ENCODE assay signal across 9 cellular contexts in the genomic region with DNA sequence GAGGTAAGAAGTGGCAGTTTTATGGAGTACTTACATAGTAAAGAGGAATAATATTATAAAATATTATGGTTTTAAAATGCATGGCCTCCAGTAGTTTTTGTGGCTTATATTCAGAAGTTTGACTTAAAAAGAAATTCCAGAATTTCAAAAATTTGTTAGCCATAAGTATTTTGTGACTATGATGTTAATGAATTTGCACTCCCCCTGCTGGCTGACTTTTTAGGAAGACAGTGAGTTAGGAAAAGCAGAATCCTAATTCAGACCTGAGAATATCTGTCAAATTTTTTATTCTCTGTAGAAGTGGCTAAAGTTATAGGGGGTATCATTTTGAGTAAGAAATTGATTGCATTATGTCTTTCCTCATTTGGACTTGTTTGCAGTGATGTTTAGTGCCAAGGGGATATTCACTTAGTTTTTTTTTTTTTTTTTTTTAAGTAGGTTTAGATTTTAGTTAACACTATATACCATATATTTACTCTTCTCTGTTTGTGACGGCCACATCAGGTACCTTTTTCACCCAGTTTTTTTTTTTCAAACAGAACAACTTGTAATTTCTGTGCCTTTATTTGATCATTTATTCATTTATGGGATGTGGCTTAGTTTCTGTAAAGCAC. TPM values are rescaled to one million over a fixed set of nuclear protein-coding genes. Genes with fewer than 3 reads are reported as not detected.
DNase-seq lines count a peak whose midpoint lies in the region; ATAC-seq and TF ChIP-seq lines count a peak whose summit lies in the region.
"Had no signal": no experiment of that assay in that cellular context is flagged by ENCODE, and none has a peak within 500 bp of the region (broad histone marks: within the 10 kb centered on the region; RNA-seq: fewer than 3 reads in every experiment).

No MANE protein-coding gene starts in this region.

- H3K4me3 ChIP-seq in AG09309 (ENCODE audit: control insufficient read depth, low read depth, low read length) = no peak overlapping the region
- no peak overlapping the region for H3K4me3 ChIP-seq in PC-9
- no peak overlapping the region for H3K4me3 ChIP-seq in epithelial cell of proximal tubule (ENCODE audit: low read depth, low read length)
- H3K4me3 ChIP-seq in prostate gland = no peak overlapping the region
- no peak overlapping the region for H3K4me3 ChIP-seq in aorta (ENCODE audit: low read length in 2 of 2)

- no peak overlapping the region for H2AFZ ChIP-seq in PC-9

- peaks cover 75% of the 10 kb centered on the region for H4K20me1 ChIP-seq in PC-9 (ENCODE audit: insufficient read depth)

- H3K27ac Mint-ChIP-seq in activated CD4-positive, alpha-beta memory T cell treated with anti-CD3 and anti-CD28 coated beads, Interleukin-2, amount 10 ng/mL, durations not matched to agents 7 days and 5 days = no peak overlapping the region
- H3K27ac Mint-ChIP-seq: IgD-negative memory B cell had no signal

- H3K36me3 ChIP-seq in PC-9 (ENCODE audit: low read depth) = no peaks in the 10 kb centered on the region
- H3K36me3 ChIP-seq in prostate gland = no peaks in the 10 kb centered on the region
- H3K36me3 ChIP-seq in aorta (ENCODE audit: control insufficient read depth in 1 of 2, insufficient read depth in 2 of 2, low read length in 1 of 2) = no peaks in the 10 kb centered on the region

- ATAC-seq in aorta (ENCODE audit: low FRiP score) = no peak
- no peak for ATAC-seq in HG03457 (IDR thresholded peaks at IDR 0.05; ENCODE audit: unreplicated experiment)

- no peak overlapping the region for H3K4me3 Mint-ChIP-seq in activated CD4-positive, alpha-beta memory T cell treated with anti-CD3 and anti-CD28 coated beads, Interleukin-2, amount 10 ng/mL, durations not matched to agents 7 days and 5 days
- H3K4me3 Mint-ChIP-seq: IgD-negative memory B cell had no signal

- intact Hi-C loops in PC-9 (cut with micrococcal nuclease; ENCODE audit: unreplicated experiment) (no loop called here), prostate gland (cut with DNase I) (no loop called here), aorta (cut with DNase I) (no loop called here)

- H3K4me2 ChIP-seq in PC-9 = no peak overlapping the region

- no TSS peak for BruUV-seq in PC-9 (replicated peaks; lab: Mats Ljungman, UMichigan)

- CTCF ChIA-PET in PC-9 (lab: Charles Lee) = interaction anchor here (0.6 kb wide), 1 partner anchor 32 kb away, joined by 3 read pairs; no protein-coding TSS in a partner anchor
- CTCF ChIA-PET in activated CD4-positive, alpha-beta memory T cell treated with anti-CD3 and anti-CD28 coated beads, Interleukin-2, amount 10 ng/mL, durations not matched to agents 7 days and 5 days (lab: Charles Lee) = interaction anchor here (0.7 kb wide), 1 partner anchor 760 kb away, joined by 4 read pairs; no protein-coding TSS in a partner anchor

- H3K27ac ChIP-seq in PC-9 = no peak overlapping the region
- no peak overlapping the region for H3K27ac ChIP-seq in prostate gland
- no peak overlapping the region for H3K27ac ChIP-seq in aorta (ENCODE audit: low read depth in 1 of 2, low read length in 2 of 2)

- no peaks in the 10 kb centered on the region for H3K9me3 ChIP-seq in PC-9 (ENCODE audit: insufficient read depth, low read depth)
- no peaks in the 10 kb centered on the region for H3K9me3 ChIP-seq in prostate gland
- no peaks in the 10 kb centered on the region for H3K9me3 ChIP-seq in aorta (ENCODE audit: control insufficient read depth, low read length)

- POLR2A ChIA-PET in PC-9 (lab: Charles Lee; ENCODE audit: unreplicated experiment) = no interaction called here
- POLR2A ChIA-PET in activated CD4-positive, alpha-beta memory T cell treated with anti-CD3 and anti-CD28 coated beads, Interleukin-2, amount 10 ng/mL, durations not matched to agents 7 days and 5 days (lab: Charles Lee) = no interaction called here

- no peaks in the 10 kb centered on the region for H3K27me3 ChIP-seq in PC-9 (ENCODE audit: insufficient read depth, low read depth)
- no peaks in the 10 kb centered on the region for H3K27me3 ChIP-seq in prostate gland (replicated peaks; ENCODE audit: insufficient read depth)
- H3K27me3 ChIP-seq in aorta (ENCODE audit: control insufficient read depth in 1 of 2, insufficient read depth in 2 of 2, low read length in 1 of 2) = no peaks in the 10 kb centered on the region

- peak; percentile 53 for TF ChIP-seq CTCF in AG09309 (IDR thresholded peaks at IDR 0.05; ENCODE audit: control insufficient read depth, insufficient read depth, low read depth, low read length, missing control alignments)
- TF ChIP-seq CTCF in PC-9 (conservative IDR thresholded peaks at IDR 0.05) = peak; percentile 69
- TF ChIP-seq CTCF in epithelial cell of proximal tubule (conservative IDR thresholded peaks at IDR 0.05; ENCODE audit: low read depth, low read length) = peak; percentile 74
- peak in 3 of 4 experiments; percentile 50 to 53 (median 53) for TF ChIP-seq CTCF in prostate gland (IDR thresholded peaks at IDR 0.05)

- H3K36me3 Mint-ChIP-seq in activated CD4-positive, alpha-beta memory T cell treated with anti-CD3 and anti-CD28 coated beads, Interleukin-2, amount 10 ng/mL, durations not matched to agents 7 days and 5 days (ENCODE audit: low read depth) = peaks cover 10% of the 10 kb centered on the region
- H3K36me3 Mint-ChIP-seq: IgD-negative memory B cell had no signal

- H3K4me1 ChIP-seq in PC-9 (replicated peaks; ENCODE audit: insufficient read depth) (peaks cover 17% of the 10 kb centered on the region), prostate gland (replicated peaks) (no peaks in the 10 kb centered on the region), aorta (ENCODE audit: control insufficient read depth in 1 of 2, insufficient read depth in 2 of 2, low read length in 2 of 2) (peaks cover 0 to 5% of the 10 kb centered on the region in 2 donors)

- no peaks in the 10 kb centered on the region for H3K9me3 Mint-ChIP-seq in activated CD4-positive, alpha-beta memory T cell treated with anti-CD3 and anti-CD28 coated beads, Interleukin-2, amount 10 ng/mL, durations not matched to agents 7 days and 5 days
- H3K9me3 Mint-ChIP-seq: IgD-negative memory B cell had no signal

- no peaks in the 10 kb centered on the region for H3K9me2 ChIP-seq in PC-9 (ENCODE audit: insufficient read depth)

- no peaks in the 10 kb centered on the region for H3K27me3 Mint-ChIP-seq in activated CD4-positive, alpha-beta memory T cell treated with anti-CD3 and anti-CD28 coated beads, Interleukin-2, amount 10 ng/mL, durations not matched to agents 7 days and 5 days
- H3K27me3 Mint-ChIP-seq: IgD-negative memory B cell had no signal

- H3K4me1 Mint-ChIP-seq in activated CD4-positive, alpha-beta memory T cell treated with anti-CD3 and anti-CD28 coated beads, Interleukin-2, amount 10 ng/mL, durations not matched to agents 7 days and 5 days = peaks cover 25% of the 10 kb centered on the region

- H3K79me2 ChIP-seq in PC-9 (ENCODE audit: low read depth) = peaks cover 84% of the 10 kb centered on the region

- DNase-seq in AG09309 (ENCODE audit: low read depth) (no peak), GM03348 (ENCODE audit: low spot score) (peak; percentile 52), PC-9 (peak in 1 of 2 experiments; percentile 12), epithelial cell of proximal tubule (ENCODE audit: low read depth) (no peak), prostate gland (ENCODE audit: low spot score) (peak; percentile 10), aorta (no peak)
- no peak for DNase-seq in activated CD4-positive, alpha-beta memory T cell treated with anti-CD3 and anti-CD28 coated beads, Interleukin-2, amount 10 ng/mL, durations not matched to agents 7 days and 5 days

- peaks cover 26% of the 10 kb centered on the region; the same call in 1 of the 2 replicates for H3F3A ChIP-seq in PC-9 (ENCODE audit: insufficient read depth, low read depth)

- 55% methylated on average over 1 of the region's 1 CpG for WGBS in prostate gland
- WGBS in aorta, 2 donors = 62 to 68% methylated on average over 1 of the region's 1 CpG

- no peak for TF ChIP-seq POLR2A in prostate gland (IDR thresholded peaks at IDR 0.05)

RNA-seq across cellular contexts. Expression of gene ZFAND3, which starts 40.8 kb away (rescaled TPM):
- total RNA-seq in PC-9 (2021) (37.9 and 46.8 TPM in 2 replicates), epithelial cell of proximal tubule (18.7 and 23.2 TPM in 2 replicates), prostate gland (10 to 100 TPM; 43.5 to 89.1 TPM), aorta (10 to 100 TPM; 83.6 to 86.0 TPM)
- 10 to 100 TPM; 35.2 to 38.2 TPM for total RNA-seq in activated CD4-positive, alpha-beta memory T cell treated with anti-CD3 and anti-CD28 coated beads, Interleukin-2, amount 10 ng/mL, durations not matched to agents 7 days and 5 days
- 10 to 100 TPM; 29.6 to 46.6 TPM for polyA plus RNA-seq in aorta

Comparison
In these comparisons a context has a peak if more than half of its experiments do, and no peak if none do; other contexts are left out.
1. DNase-seq: peak in GM03348 (single experiment) and prostate gland (single experiment); none in AG09309 (single experiment), epithelial cell of proximal tubule (single experiment), activated CD4-positive, alpha-beta memory T cell treated with anti-CD3 and anti-CD28 coated beads, Interleukin-2, amount 10 ng/mL, durations not matched to agents 7 days and 5 days (single experiment) and aorta (0 of 2).
2. Peak in every context shown above with its lines, with median percentiles within 50 percentile points of each other: CTCF ChIP-seq.